ENCODE assay signal across 14 cellular contexts in the genomic region with DNA sequence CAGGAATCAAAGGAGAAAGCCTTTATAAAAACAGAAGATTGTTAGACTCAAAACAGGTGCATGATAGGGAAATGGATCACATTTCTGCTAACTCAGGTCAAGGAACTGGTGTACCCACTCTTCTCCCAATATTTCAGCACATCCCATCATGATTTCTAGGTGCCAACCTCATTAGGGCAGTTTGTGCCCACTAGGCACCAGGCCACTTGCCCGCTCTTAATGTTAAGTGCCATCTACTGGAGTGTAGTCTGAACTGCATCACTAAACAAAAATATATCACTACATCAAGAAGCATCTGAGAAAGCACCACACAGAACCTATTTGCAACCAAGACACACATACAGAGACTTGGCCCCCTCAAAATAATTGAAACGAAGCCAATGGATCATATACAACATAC.
DNase-seq lines count a peak whose midpoint lies in the region; ATAC-seq and TF ChIP-seq lines count a peak whose summit lies in the region.
"Had no signal": no experiment of that assay in that cellular context is flagged by ENCODE, and none has a peak within 500 bp of the region (broad histone marks: within the 10 kb centered on the region; RNA-seq: fewer than 3 reads in every experiment).

No MANE protein-coding gene starts in this region.

- intact Hi-C loops in PC-3 (cut with micrococcal nuclease), result loop anchor here (10.0 kb wide), 1 partner anchor 1049 kb away; no protein-coding TSS in a partner anchor
- intact Hi-C loops in body of pancreas (cut with DNase I), result no loop called here

- no peaks in the 10 kb centered on the region for H4K20me1 ChIP-seq in PC-3 (ENCODE audit: low read length)

- H3K4me3 ChIP-seq in AG09309 (ENCODE audit: control insufficient read depth, low read depth, low read length), result no peak overlapping the region
- no peak overlapping the region for H3K4me3 ChIP-seq in PC-3 (ENCODE audit: low read length)
- H3K4me3 ChIP-seq in fibroblast of pulmonary artery (replicated peaks; ENCODE audit: low read depth, low read length), result no peak overlapping the region
- no peak overlapping the region for H3K4me3 ChIP-seq in gastroesophageal sphincter
- no peak overlapping the region for H3K4me3 ChIP-seq in body of pancreas
- H3K4me3 ChIP-seq: heart right ventricle, tibial nerve had no signal

- POLR2A ChIA-PET in PC-3 (lab: Charles Lee; ENCODE audit: unreplicated experiment), result no interaction called here

- H3K36me3 ChIP-seq in PC-3 (ENCODE audit: low read depth, low read length) (no peaks in the 10 kb centered on the region), gastroesophageal sphincter (no peaks in the 10 kb centered on the region), body of pancreas (replicated peaks in 1 of 2; ENCODE audit: insufficient read depth in 1 of 2, low read depth in 2 of 2) (no peaks in the 10 kb centered on the region)
- H3K36me3 ChIP-seq: heart right ventricle, tibial nerve had no signal

- no peaks in the 10 kb centered on the region for H3K79me2 ChIP-seq in PC-3 (ENCODE audit: low read length)

- TF ChIP-seq EP300 in gastroesophageal sphincter (IDR thresholded peaks at IDR 0.05), result no peak

- H3F3A ChIP-seq in PC-3 (ENCODE audit: low read length, unreplicated experiment), result no peaks in the 10 kb centered on the region

- DNase-seq in AG09309 (ENCODE audit: low read depth) (no peak), PC-3 (peak; percentile 42), fibroblast of pulmonary artery (ENCODE audit: low read depth) (peak; percentile 17), NCI-H774 (lab: John Stamatoyannopoulos, UW) (no peak), GM19238 (ENCODE audit: insufficient read length, low spot score) (no peak), body of pancreas (no peak)
- DNase-seq: Caco-2; caudate nucleus; heart right ventricle; SHP77 treated with DMSO at 0.1 percent for 48 hours; stimulated activated CD4-positive, alpha-beta T cell treated with anti-CD3 and anti-CD28 coated beads, Interleukin-4, amount 100 ng/mL, for 1 hour had no signal

- H3K4me2 ChIP-seq in PC-3 (ENCODE audit: low read length), result no peak overlapping the region

- H3K9me2 ChIP-seq in PC-3 (replicated peaks; ENCODE audit: low read length), result no peaks in the 10 kb centered on the region

- no TSS peak for BruUV-seq in PC-3 (replicated peaks; lab: Mats Ljungman, UMichigan)

- H3K9ac ChIP-seq in PC-3 (ENCODE audit: low read length), result no peak overlapping the region

- no peak overlapping the region for H2AFZ ChIP-seq in PC-3 (ENCODE audit: low read length)

- H3K4me1 ChIP-seq in PC-3 (ENCODE audit: insufficient read depth, low read length) (no peaks in the 10 kb centered on the region), gastroesophageal sphincter (no peaks in the 10 kb centered on the region), body of pancreas (no peaks in the 10 kb centered on the region)
- H3K4me1 ChIP-seq: Caco-2, heart right ventricle, tibial nerve had no signal

- CTCF ChIA-PET in PC-3 (lab: Charles Lee), result no interaction called here

- H3K9me3 ChIP-seq in PC-3 (ENCODE audit: low read length) (no peaks in the 10 kb centered on the region), gastroesophageal sphincter (peaks cover 0 to 11% (median 0%) of the 10 kb centered on the region in 3 donors), body of pancreas (peaks cover 0 to 6% (median 0%) of the 10 kb centered on the region in 3 donors)
- H3K9me3 ChIP-seq: Caco-2 had no signal

- H3K27ac ChIP-seq in PC-3 (ENCODE audit: low read length) (no peak overlapping the region), gastroesophageal sphincter (no peak overlapping the region), body of pancreas (no peak overlapping the region)
- H3K27ac ChIP-seq: heart right ventricle, tibial nerve had no signal

- TF ChIP-seq CTCF in AG09309 (IDR thresholded peaks at IDR 0.05; ENCODE audit: control insufficient read depth, insufficient read depth, low read depth, low read length, missing control alignments) (peak; percentile 8), PC-3 (conservative IDR thresholded peaks at IDR 0.05; ENCODE audit: low read depth, low read length) (peak; percentile 64), fibroblast of pulmonary artery (IDR thresholded peaks at IDR 0.05; ENCODE audit: low read length, missing control alignments) (peak; percentile 42), gastroesophageal sphincter (IDR thresholded peaks at IDR 0.05) (no peak), body of pancreas (IDR thresholded peaks at IDR 0.05) (peak in 1 of 7 experiments; percentile 22)

- TF ChIP-seq POLR2A in gastroesophageal sphincter (IDR thresholded peaks at IDR 0.05) (no peak), body of pancreas (IDR thresholded peaks at IDR 0.05) (no peak)

- H3K27me3 ChIP-seq in PC-3 (ENCODE audit: low read length) (no peaks in the 10 kb centered on the region), gastroesophageal sphincter (no peaks in the 10 kb centered on the region), body of pancreas (no peaks in the 10 kb centered on the region)
- H3K27me3 ChIP-seq: heart right ventricle, tibial nerve had no signal

- 86% methylated on average over 2 of the region's 2 CpGs for WGBS in gastroesophageal sphincter (ENCODE audit: low coverage in 1 of 2), 2 donors
- 61 to 68% methylated on average over 2 of the region's 2 CpGs for WGBS in body of pancreas, 2 donors

- ATAC-seq in GM21390 (IDR thresholded peaks at IDR 0.05; ENCODE audit: unreplicated experiment) (peak; percentile 54), PC-3 (no peak), gastroesophageal sphincter (no peak), body of pancreas (no peak)
- ATAC-seq: heart right ventricle had no signal

Comparison
In these comparisons a context has a peak if more than half of its experiments do, and no peak if none do; other contexts are left out.
1. DNase-seq: peak in PC-3 (single experiment) and fibroblast of pulmonary artery (single experiment); none in AG09309 (single experiment), NCI-H774 (single experiment), GM19238 (single experiment) and body of pancreas (0 of 4).
2. CTCF ChIP-seq: peak in AG09309 (single experiment), PC-3 (single experiment) and fibroblast of pulmonary artery (single experiment); none in gastroesophageal sphincter (0 of 4).